In the genomic region with DNA sequence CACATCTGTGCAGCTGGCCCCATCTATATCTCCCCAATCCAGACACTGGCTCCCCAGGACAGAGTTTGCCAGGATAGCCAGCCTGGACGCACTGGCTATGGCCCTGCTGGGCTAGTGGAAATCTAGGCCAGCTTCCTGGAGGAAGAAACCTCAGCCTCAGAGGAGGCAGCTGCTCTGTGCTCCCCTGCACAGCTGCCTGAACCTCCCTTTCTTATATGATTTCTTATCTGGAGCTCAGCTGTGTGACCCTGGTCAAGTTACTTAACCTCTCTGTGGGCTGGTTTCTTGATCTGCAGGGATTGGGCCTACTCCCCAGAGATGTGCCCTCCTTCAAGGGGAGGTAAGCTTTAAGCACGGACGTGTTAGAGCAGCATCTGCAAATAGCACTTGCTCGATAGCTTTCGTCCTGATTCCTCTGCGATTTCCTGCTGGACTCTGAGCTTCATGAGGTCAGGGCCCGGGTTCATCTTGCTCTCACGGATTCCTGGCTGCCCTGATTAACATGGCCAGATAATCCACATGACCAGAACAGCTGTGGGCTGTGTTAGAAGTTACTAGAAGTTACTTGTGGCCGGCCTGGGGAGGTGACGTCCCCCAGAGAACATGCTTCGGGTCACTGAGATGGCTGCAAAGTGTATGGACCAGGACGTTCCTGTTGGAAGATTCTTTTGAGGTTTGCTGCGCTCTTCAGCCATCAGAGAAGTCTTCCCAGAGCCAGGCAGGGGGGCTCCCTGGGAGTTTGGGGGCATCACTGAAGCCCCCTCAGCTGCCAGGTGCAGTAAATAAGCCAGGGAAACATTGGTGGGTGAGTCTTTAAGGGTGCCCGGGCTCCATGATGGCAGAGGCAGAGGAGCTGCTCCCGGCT, we compare ENCODE assay signal across 1 cellular context.
TF ChIP-seq lines count a peak whose summit lies in the region.

No MANE protein-coding gene starts in this region.

TF ChIP-seq in HepG2, 621 proteins besides CTCF, POLR2A, EP300 and RAD21 (continued from another document and continues in another):
- TF ChIP-seq MEIS2 (CRISPR knock-in tag; IDR thresholded peaks at IDR 0.05) (no peak), TBX3 (IDR thresholded peaks at IDR 0.05; ENCODE audit: borderline replicate concordance) (no peak), ZNF614 (CRISPR knock-in tag; IDR thresholded peaks at IDR 0.05; ENCODE audit: borderline replicate concordance) (peak; percentile 53; the same call in 1 of the 2 replicates), ZBTB20 (CRISPR knock-in tag; IDR thresholded peaks at IDR 0.05; ENCODE audit: borderline replicate concordance, low read depth) (peak; percentile 38; the same call in 1 of the 2 replicates), ZNF773 (CRISPR knock-in tag; IDR thresholded peaks at IDR 0.05; ENCODE audit: borderline replicate concordance) (peak; percentile 56; the same call in 1 of the 2 replicates), ZNF207 (IDR thresholded peaks at IDR 0.05; ENCODE audit: borderline replicate concordance) (no peak), ASH2L (IDR thresholded peaks at IDR 0.05; ENCODE audit: insufficient read length, low read depth, low read length) (peak; percentile 64), ZNF33A (CRISPR knock-in tag; IDR thresholded peaks at IDR 0.05; ENCODE audit: borderline replicate concordance) (no peak), JDP2 (CRISPR knock-in tag; IDR thresholded peaks at IDR 0.05; ENCODE audit: borderline replicate concordance) (no peak), ATF2 (CRISPR knock-in tag; IDR thresholded peaks at IDR 0.05) (no peak), SATB2 (CRISPR knock-in tag; IDR thresholded peaks at IDR 0.05) (no peak), SMARCE1 (IDR thresholded peaks at IDR 0.05; ENCODE audit: borderline replicate concordance) (no peak), ZNF543 (CRISPR knock-in tag; IDR thresholded peaks at IDR 0.05) (no peak), MAX (IDR thresholded peaks at IDR 0.05) (no peak), ZNF138 (CRISPR knock-in tag; IDR thresholded peaks at IDR 0.05; ENCODE audit: low read depth) (no peak), ZFP36L2 (CRISPR knock-in tag; IDR thresholded peaks at IDR 0.05) (no peak), E2F5 (CRISPR knock-in tag; conservative IDR thresholded peaks at IDR 0.05) (no peak), MZF1 (CRISPR knock-in tag; IDR thresholded peaks at IDR 0.05; ENCODE audit: borderline replicate concordance) (no peak), STAT6 (CRISPR knock-in tag; IDR thresholded peaks at IDR 0.05; ENCODE audit: borderline replicate concordance) (0 out of 2 replicates have a peak, but pooled peaks have one; percentile 65), ATF1 (CRISPR knock-in tag; IDR thresholded peaks at IDR 0.05) (no peak), FOXK1 (CRISPR knock-in tag; IDR thresholded peaks at IDR 0.05; ENCODE audit: borderline replicate concordance, low read depth) (no peak), GTF3A (CRISPR knock-in tag; conservative IDR thresholded peaks at IDR 0.05) (no peak), ZNF549 (CRISPR knock-in tag; IDR thresholded peaks at IDR 0.05) (no peak), KAT8 (CRISPR knock-in tag; IDR thresholded peaks at IDR 0.05) (peak; percentile 56; the same call in 1 of the 2 replicates), GLMP (CRISPR knock-in tag; IDR thresholded peaks at IDR 0.05; ENCODE audit: borderline replicate concordance) (no peak), CREB1 (IDR thresholded peaks at IDR 0.05) (no peak), CREB1 (CRISPR knock-in tag; IDR thresholded peaks at IDR 0.05) (no peak), CHD2 (IDR thresholded peaks at IDR 0.05; ENCODE audit: low read depth, low read length) (no peak), ZNF670 (CRISPR knock-in tag; IDR thresholded peaks at IDR 0.05; ENCODE audit: borderline replicate concordance) (peak; percentile 67; the same call in 1 of the 2 replicates), PAX8 (CRISPR knock-in tag; IDR thresholded peaks at IDR 0.05; ENCODE audit: borderline replicate concordance) (no peak), ZBTB38 (CRISPR knock-in tag; IDR thresholded peaks at IDR 0.05) (peak; percentile 72; the same call in 1 of the 2 replicates), ZNF567 (CRISPR knock-in tag; IDR thresholded peaks at IDR 0.05; ENCODE audit: borderline replicate concordance) (no peak), ZNF788 (CRISPR knock-in tag; IDR thresholded peaks at IDR 0.05; ENCODE audit: borderline replicate concordance) (peak; percentile 19; the same call in 1 of the 2 replicates), RNF219 (CRISPR knock-in tag; IDR thresholded peaks at IDR 0.05) (no peak)
- TF ChIP-seq, protein P1, sequence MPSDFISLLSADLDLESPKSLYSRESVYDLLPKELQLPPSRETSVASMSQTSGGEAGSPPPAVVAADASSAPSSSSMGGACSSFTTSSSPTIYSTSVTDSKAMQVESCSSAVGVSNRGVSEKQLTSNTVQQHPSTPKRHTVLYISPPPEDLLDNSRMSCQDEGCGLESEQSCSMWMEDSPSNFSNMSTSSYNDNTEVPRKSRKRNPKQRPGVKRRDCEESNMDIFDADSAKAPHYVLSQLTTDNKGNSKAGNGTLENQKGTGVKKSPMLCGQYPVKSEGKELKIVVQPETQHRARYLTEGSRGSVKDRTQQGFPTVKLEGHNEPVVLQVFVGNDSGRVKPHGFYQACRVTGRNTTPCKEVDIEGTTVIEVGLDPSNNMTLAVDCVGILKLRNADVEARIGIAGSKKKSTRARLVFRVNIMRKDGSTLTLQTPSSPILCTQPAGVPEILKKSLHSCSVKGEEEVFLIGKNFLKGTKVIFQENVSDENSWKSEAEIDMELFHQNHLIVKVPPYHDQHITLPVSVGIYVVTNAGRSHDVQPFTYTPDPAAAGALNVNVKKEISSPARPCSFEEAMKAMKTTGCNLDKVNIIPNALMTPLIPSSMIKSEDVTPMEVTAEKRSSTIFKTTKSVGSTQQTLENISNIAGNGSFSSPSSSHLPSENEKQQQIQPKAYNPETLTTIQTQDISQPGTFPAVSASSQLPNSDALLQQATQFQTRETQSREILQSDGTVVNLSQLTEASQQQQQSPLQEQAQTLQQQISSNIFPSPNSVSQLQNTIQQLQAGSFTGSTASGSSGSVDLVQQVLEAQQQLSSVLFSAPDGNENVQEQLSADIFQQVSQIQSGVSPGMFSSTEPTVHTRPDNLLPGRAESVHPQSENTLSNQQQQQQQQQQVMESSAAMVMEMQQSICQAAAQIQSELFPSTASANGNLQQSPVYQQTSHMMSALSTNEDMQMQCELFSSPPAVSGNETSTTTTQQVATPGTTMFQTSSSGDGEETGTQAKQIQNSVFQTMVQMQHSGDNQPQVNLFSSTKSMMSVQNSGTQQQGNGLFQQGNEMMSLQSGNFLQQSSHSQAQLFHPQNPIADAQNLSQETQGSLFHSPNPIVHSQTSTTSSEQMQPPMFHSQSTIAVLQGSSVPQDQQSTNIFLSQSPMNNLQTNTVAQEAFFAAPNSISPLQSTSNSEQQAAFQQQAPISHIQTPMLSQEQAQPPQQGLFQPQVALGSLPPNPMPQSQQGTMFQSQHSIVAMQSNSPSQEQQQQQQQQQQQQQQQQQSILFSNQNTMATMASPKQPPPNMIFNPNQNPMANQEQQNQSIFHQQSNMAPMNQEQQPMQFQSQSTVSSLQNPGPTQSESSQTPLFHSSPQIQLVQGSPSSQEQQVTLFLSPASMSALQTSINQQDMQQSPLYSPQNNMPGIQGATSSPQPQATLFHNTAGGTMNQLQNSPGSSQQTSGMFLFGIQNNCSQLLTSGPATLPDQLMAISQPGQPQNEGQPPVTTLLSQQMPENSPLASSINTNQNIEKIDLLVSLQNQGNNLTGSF (CRISPR knock-in tag; IDR thresholded peaks at IDR 0.05), result no peak
- TF ChIP-seq, protein P2, sequence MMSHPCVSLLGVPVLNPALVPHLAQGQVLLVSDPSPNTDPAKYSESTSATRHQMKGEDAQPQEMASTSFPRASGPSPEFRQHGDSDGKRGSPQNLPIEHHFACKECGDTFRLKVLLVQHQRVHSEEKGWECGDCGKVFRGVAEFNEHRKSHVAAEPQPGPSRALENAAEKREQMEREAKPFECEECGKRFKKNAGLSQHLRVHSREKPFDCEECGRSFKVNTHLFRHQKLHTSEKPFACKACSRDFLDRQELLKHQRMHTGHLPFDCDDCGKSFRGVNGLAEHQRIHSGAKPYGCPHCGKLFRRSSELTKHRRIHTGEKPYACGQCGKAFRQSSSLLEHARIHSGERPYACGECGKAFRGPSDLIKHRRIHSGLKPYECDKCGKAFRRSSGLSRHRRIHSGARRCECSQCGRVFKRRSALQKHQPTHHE (CRISPR knock-in tag; IDR thresholded peaks at IDR 0.05; ENCODE audit: borderline replicate concordance), result peak; percentile 85; the same call in 1 of the 2 replicates
- TF ChIP-seq, protein P3, sequence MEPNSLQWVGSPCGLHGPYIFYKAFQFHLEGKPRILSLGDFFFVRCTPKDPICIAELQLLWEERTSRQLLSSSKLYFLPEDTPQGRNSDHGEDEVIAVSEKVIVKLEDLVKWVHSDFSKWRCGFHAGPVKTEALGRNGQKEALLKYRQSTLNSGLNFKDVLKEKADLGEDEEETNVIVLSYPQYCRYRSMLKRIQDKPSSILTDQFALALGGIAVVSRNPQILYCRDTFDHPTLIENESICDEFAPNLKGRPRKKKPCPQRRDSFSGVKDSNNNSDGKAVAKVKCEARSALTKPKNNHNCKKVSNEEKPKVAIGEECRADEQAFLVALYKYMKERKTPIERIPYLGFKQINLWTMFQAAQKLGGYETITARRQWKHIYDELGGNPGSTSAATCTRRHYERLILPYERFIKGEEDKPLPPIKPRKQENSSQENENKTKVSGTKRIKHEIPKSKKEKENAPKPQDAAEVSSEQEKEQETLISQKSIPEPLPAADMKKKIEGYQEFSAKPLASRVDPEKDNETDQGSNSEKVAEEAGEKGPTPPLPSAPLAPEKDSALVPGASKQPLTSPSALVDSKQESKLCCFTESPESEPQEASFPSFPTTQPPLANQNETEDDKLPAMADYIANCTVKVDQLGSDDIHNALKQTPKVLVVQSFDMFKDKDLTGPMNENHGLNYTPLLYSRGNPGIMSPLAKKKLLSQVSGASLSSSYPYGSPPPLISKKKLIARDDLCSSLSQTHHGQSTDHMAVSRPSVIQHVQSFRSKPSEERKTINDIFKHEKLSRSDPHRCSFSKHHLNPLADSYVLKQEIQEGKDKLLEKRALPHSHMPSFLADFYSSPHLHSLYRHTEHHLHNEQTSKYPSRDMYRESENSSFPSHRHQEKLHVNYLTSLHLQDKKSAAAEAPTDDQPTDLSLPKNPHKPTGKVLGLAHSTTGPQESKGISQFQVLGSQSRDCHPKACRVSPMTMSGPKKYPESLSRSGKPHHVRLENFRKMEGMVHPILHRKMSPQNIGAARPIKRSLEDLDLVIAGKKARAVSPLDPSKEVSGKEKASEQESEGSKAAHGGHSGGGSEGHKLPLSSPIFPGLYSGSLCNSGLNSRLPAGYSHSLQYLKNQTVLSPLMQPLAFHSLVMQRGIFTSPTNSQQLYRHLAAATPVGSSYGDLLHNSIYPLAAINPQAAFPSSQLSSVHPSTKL (CRISPR knock-in tag; IDR thresholded peaks at IDR 0.05), result peak; percentile 81
